ENCODE assay signal across 20 cellular contexts in genomic region chr19:49141352-49141751, GRCh38. TPM values are rescaled to one million over a fixed set of nuclear protein-coding genes. Genes with fewer than 3 reads are reported as not detected.
DNase-seq lines count a peak whose midpoint lies in the region; ATAC-seq and TF ChIP-seq lines count a peak whose summit lies in the region.
"Had no signal": no experiment of that assay in that cellular context is flagged by ENCODE, and none has a peak within 500 bp of the region (broad histone marks: within the 10 kb centered on the region; RNA-seq: fewer than 3 reads in every experiment).

No MANE protein-coding gene starts in this region.

- no peak overlapping the region for H2AK5ac ChIP-seq in IMR-90 (ENCODE audit: low read depth, low read length)

- H3K23ac ChIP-seq in IMR-90 (ENCODE audit: low read depth, low read length) = no peak overlapping the region

- H3K14ac ChIP-seq in IMR-90 (replicated peaks; ENCODE audit: low read depth, low read length) = no peak overlapping the region

- no peaks in the 10 kb centered on the region for H3K36me3 Mint-ChIP-seq in T-helper 1 cell treated with Interleukin-12 subunit alpha and Interleukin-12 subunit beta and Interleukin-4 antibody, amounts not matched to agents 30 μg/mL and 1 μg/mL, for 36 hours (ENCODE audit: low read depth)
- peaks cover 46% of the 10 kb centered on the region for H3K36me3 Mint-ChIP-seq in brain
- peaks cover 8% of the 10 kb centered on the region for H3K36me3 Mint-ChIP-seq in neural progenitor cell
- H3K36me3 Mint-ChIP-seq: CD8-positive, alpha-beta T cell had no signal

- H3K79me1 ChIP-seq in IMR-90 (ENCODE audit: low read depth in 1 of 2, low read length in 2 of 2) = no peaks in the 10 kb centered on the region

- H3K4ac ChIP-seq in IMR-90 (ENCODE audit: low read depth, low read length) = no peak overlapping the region

- POLR2A ChIA-PET in IMR-90 (lab: Charles Lee; ENCODE audit: unreplicated experiment) = interaction anchor here (0.6 kb wide), 1 partner anchor 23 kb away, joined by 8 read pairs; no protein-coding TSS in a partner anchor

- no peak overlapping the region for H3K18ac ChIP-seq in IMR-90 (ENCODE audit: low read depth, low read length)

- H3K27ac Mint-ChIP-seq in T-helper 1 cell treated with Interleukin-12 subunit alpha and Interleukin-12 subunit beta and Interleukin-4 antibody, amounts not matched to agents 30 μg/mL and 1 μg/mL, for 36 hours = no peak overlapping the region
- H3K27ac Mint-ChIP-seq in brain (peak overlapping the region in 2 of 5 experiments; percentile 2 to 52), neural progenitor cell (no peak overlapping the region)
- H3K27ac Mint-ChIP-seq: CD8-positive, alpha-beta T cell had no signal

- no peak overlapping the region for H4K5ac ChIP-seq in IMR-90 (ENCODE audit: low read depth, low read length)

- 13 to 100% methylated on average over 1 of the region's 6 CpGs for WGBS in IMR-90 (ENCODE audit: extremely low coverage in 2 of 2, insufficient read length in 1 of 2), 2 experiments

- in situ Hi-C loops in IMR-90 (cut with MboI; ENCODE audit: low sequenced_read_pairs) = no loop called here

- H3F3A ChIP-seq in neural progenitor cell (ENCODE audit: low read depth) = peaks cover 14% of the 10 kb centered on the region

- H3K27me3 Mint-ChIP-seq in T-helper 1 cell treated with Interleukin-12 subunit alpha and Interleukin-12 subunit beta and Interleukin-4 antibody, amounts not matched to agents 30 μg/mL and 1 μg/mL, for 36 hours (ENCODE audit: low read depth) = peaks cover 5% of the 10 kb centered on the region
- H3K27me3 Mint-ChIP-seq in brain (no peaks in the 10 kb centered on the region), neural progenitor cell (ENCODE audit: insufficient read depth, low read depth) (peaks cover 16% of the 10 kb centered on the region)

- DNase-seq in T-helper 1 cell (no peak), IMR-90 (no peak), neural progenitor cell (ENCODE audit: low spot score) (no peak), uterus (no peak), DMS 273 treated with DMSO at 0.1 percent for 48 hours (lab: John Stamatoyannopoulos, UW) (no peak), COR-L47 (lab: John Stamatoyannopoulos, UW) (no peak)
- DNase-seq: 8988T; BE2C; CD8-positive, alpha-beta T cell; GF-D8; NCI-H1417 treated with DMSO at 0.1 percent for 48 hours; NCI-H2029; NCI-H2171; NCI-H446; NCI-H69; SHP77 treated with DMSO at 0.1 percent for 48 hours had no signal

- no peak overlapping the region for H4K91ac ChIP-seq in IMR-90 (ENCODE audit: insufficient read depth, low read depth, low read length)

- H3K36me3 ChIP-seq in IMR-90 (ENCODE audit: control insufficient read depth, insufficient read depth, low read length) (no peaks in the 10 kb centered on the region), neural progenitor cell (no peaks in the 10 kb centered on the region), uterus (no peaks in the 10 kb centered on the region)

- H3K4me1 Mint-ChIP-seq in T-helper 1 cell treated with Interleukin-12 subunit alpha and Interleukin-12 subunit beta and Interleukin-4 antibody, amounts not matched to agents 30 μg/mL and 1 μg/mL, for 36 hours (ENCODE audit: low read depth) = peaks cover 18% of the 10 kb centered on the region
- H3K4me1 Mint-ChIP-seq in brain = peaks cover 38% of the 10 kb centered on the region
- H3K4me1 Mint-ChIP-seq in neural progenitor cell = peaks cover 23% of the 10 kb centered on the region

- CTCF ChIA-PET in IMR-90 (lab: Yijun Ruan, JAX) = no interaction called here

- H3K9me3 Mint-ChIP-seq in T-helper 1 cell treated with Interleukin-12 subunit alpha and Interleukin-12 subunit beta and Interleukin-4 antibody, amounts not matched to agents 30 μg/mL and 1 μg/mL, for 36 hours = no peaks in the 10 kb centered on the region
- H3K9me3 Mint-ChIP-seq in brain (peaks cover 0 to 5% (median 0%) of the 10 kb centered on the region in 5 experiments), neural progenitor cell (no peaks in the 10 kb centered on the region)
- H3K9me3 Mint-ChIP-seq: CD8-positive, alpha-beta T cell had no signal

- peaks cover 3% of the 10 kb centered on the region; the same call in 1 of the 2 replicates for H3K9me1 ChIP-seq in IMR-90 (ENCODE audit: insufficient read depth, low read length)

- no peak for TF ChIP-seq RAD21 in IMR-90 (IDR thresholded peaks at IDR 0.05; ENCODE audit: low read length)

- H3K9me3 ChIP-seq in IMR-90 (ENCODE audit: control insufficient read depth, insufficient read depth, low read length) (no peaks in the 10 kb centered on the region), neural progenitor cell (ENCODE audit: low read depth) (no peaks in the 10 kb centered on the region), uterus (no peaks in the 10 kb centered on the region)
- H3K9me3 ChIP-seq: BE2C had no signal

- H3K27ac ChIP-seq in IMR-90 (ENCODE audit: insufficient read depth, low read length) (no peak overlapping the region), neural progenitor cell (no peak overlapping the region), uterus (no peak overlapping the region)

- no peak overlapping the region for H2BK120ac ChIP-seq in IMR-90 (ENCODE audit: low read depth, low read length)

- no peak overlapping the region for H3K56ac ChIP-seq in IMR-90 (ENCODE audit: extremely low read depth, insufficient read depth, low read length)

- no peak overlapping the region for H3K4me3 ChIP-seq in IMR-90 (ENCODE audit: insufficient read depth, low read depth, low read length)
- no peak overlapping the region for H3K4me3 ChIP-seq in neural progenitor cell
- no peak overlapping the region for H3K4me3 ChIP-seq in uterus

- no peak overlapping the region for H2BK15ac ChIP-seq in IMR-90 (ENCODE audit: low read depth, low read length)

- no TSS peak for BruUV-seq in IMR-90 (replicated peaks; lab: Mats Ljungman, UMichigan)

- H3K4me2 ChIP-seq in IMR-90 (ENCODE audit: low read depth, low read length) = no peak overlapping the region
- no peak overlapping the region for H3K4me2 ChIP-seq in neural progenitor cell

- H3K4me1 ChIP-seq in IMR-90 (ENCODE audit: control insufficient read depth, insufficient read depth, low read length) (peaks cover 9% of the 10 kb centered on the region), neural progenitor cell (no peaks in the 10 kb centered on the region), uterus (no peaks in the 10 kb centered on the region)

- H4K8ac ChIP-seq in IMR-90 (ENCODE audit: low read depth in 2 of 2, low read length in 2 of 2) = no peak overlapping the region

- H2BK20ac ChIP-seq in IMR-90 (ENCODE audit: low read depth, low read length) = no peak overlapping the region

- H4K20me1 ChIP-seq in IMR-90 (ENCODE audit: insufficient read depth, low read length) (no peaks in the 10 kb centered on the region), neural progenitor cell (ENCODE audit: low read depth) (no peaks in the 10 kb centered on the region)

- no peak overlapping the region for H2AFZ ChIP-seq in IMR-90 (replicated peaks; ENCODE audit: low read length, poor library complexity)
- no peak overlapping the region for H2AFZ ChIP-seq in neural progenitor cell (replicated peaks)

- no peak for TF ChIP-seq POLR2A in IMR-90 (IDR thresholded peaks at IDR 0.05; ENCODE audit: low read depth, low read length)
- no peak for TF ChIP-seq POLR2A in uterus (IDR thresholded peaks at IDR 0.05)

- peak overlapping the region; percentile 63 for H2BK5ac ChIP-seq in IMR-90 (ENCODE audit: low read depth, low read length, poor library complexity, severe bottlenecking)

- peak overlapping the region; percentile 23 for H3K4me3 Mint-ChIP-seq in T-helper 1 cell treated with Interleukin-12 subunit alpha and Interleukin-12 subunit beta and Interleukin-4 antibody, amounts not matched to agents 30 μg/mL and 1 μg/mL, for 36 hours
- H3K4me3 Mint-ChIP-seq in brain (peak overlapping the region; percentile 41 to 77 (median 64)), neural progenitor cell (peak overlapping the region; percentile 10)
- H3K4me3 Mint-ChIP-seq: CD8-positive, alpha-beta T cell had no signal

- no peak overlapping the region for H2AK9ac ChIP-seq in IMR-90 (replicated peaks; ENCODE audit: low read depth, low read length, poor library complexity)

- intact Hi-C loops in IMR-90 (cut with micrococcal nuclease) = no loop called here
- intact Hi-C loops in uterus (cut with DNase I; ENCODE audit: low total_unique reads) = loop anchor here (10.0 kb wide), 1 partner anchor 47 kb away; no protein-coding TSS in a partner anchor

- no peak for ATAC-seq in IMR-90 (ENCODE audit: low read depth)
- ATAC-seq: CD8-positive, alpha-beta T cell had no signal

- no peak for TF ChIP-seq CTCF in IMR-90 (conservative IDR thresholded peaks at IDR 0.05; ENCODE audit: low read depth, low read length)
- TF ChIP-seq CTCF in brain (conservative IDR thresholded peaks at IDR 0.05) = no peak
- no peak for TF ChIP-seq CTCF in neural progenitor cell (IDR thresholded peaks at IDR 0.05)
- no peak for TF ChIP-seq CTCF in uterus (IDR thresholded peaks at IDR 0.05)

- dilution Hi-C loops in IMR-90 (cut with HindIII; ENCODE audit: low sequenced_read_pairs, unreplicated experiment) = no loop called here

- H3K9ac ChIP-seq in IMR-90 (ENCODE audit: low read depth, low read length) (no peak overlapping the region), neural progenitor cell (no peak overlapping the region)

- H3K79me2 ChIP-seq in neural progenitor cell (ENCODE audit: low read depth) = no peaks in the 10 kb centered on the region

- H3K27me3 ChIP-seq in IMR-90 (ENCODE audit: control insufficient read depth, insufficient read depth, low read length) (no peaks in the 10 kb centered on the region), neural progenitor cell (no peaks in the 10 kb centered on the region), uterus (no peaks in the 10 kb centered on the region)
- H3K27me3 ChIP-seq: BE2C had no signal

RNA-seq across cellular contexts. Expression of gene HRC, which starts 13.8 kb away (rescaled TPM):
- total RNA-seq in IMR-90 (2012; rRNA removed) = not detected in 2 replicates
- 0.03 TPM in 1 of 2 replicates, not detected in the other for polyA plus RNA-seq in IMR-90 (2012; rRNA removed)
- polyA plus RNA-seq in IMR-90 (2012; cell fraction: cytosol; rRNA removed) = 0.02 TPM in 1 of 2 replicates, not detected in the other
- 0.08 and 0.13 TPM in 2 replicates for polyA plus RNA-seq in IMR-90 (2012; cell fraction: nucleus; rRNA removed; ENCODE audit: low replicate concordance)
- polyA plus RNA-seq in brain (ENCODE audit: insufficient read depth, low read depth, low replicate concordance) = 3.0 TPM
- 0.31 TPM in 1 of 2 replicates, not detected in the other for total RNA-seq in neural progenitor cell (ENCODE audit: low replicate concordance)
- 10 to 100 TPM in 1 of 4 donors, 1 to 10 TPM in 2, under 1 TPM in 1; 0.51 to 13.5 (median 6.6) TPM for total RNA-seq in uterus
- total RNA-seq: CD8-positive, alpha-beta T cell; HT1080; OCI-LY7 had no signal

RNA-seq across cellular contexts. Expression of gene TRPM4, which starts 16.2 kb away (rescaled TPM):
- total RNA-seq in IMR-90 (2012; rRNA removed) (1.9 and 2.2 TPM in 2 replicates), neural progenitor cell (ENCODE audit: low replicate concordance) (3.1 and 11.2 TPM in 2 replicates), uterus (10 to 100 TPM in 3 of 4 donors, 1 to 10 TPM in 1; 9.7 to 28.7 (median 15.4) TPM)
- polyA plus RNA-seq in IMR-90 (2012; rRNA removed) (17.4 and 19.7 TPM in 2 replicates), brain (ENCODE audit: insufficient read depth, low read depth, low replicate concordance) (3.2 TPM)
- polyA plus RNA-seq in IMR-90 (2012; cell fraction: cytosol; rRNA removed) = 10.1 and 12.8 TPM in 2 replicates
- polyA plus RNA-seq in IMR-90 (2012; cell fraction: nucleus; rRNA removed; ENCODE audit: low replicate concordance) = 115 and 216 TPM in 2 replicates
- total RNA-seq: CD8-positive, alpha-beta T cell had no signal

RNA-seq across cellular contexts. Expression of gene PPFIA3, which starts 22.0 kb away (rescaled TPM):
- total RNA-seq in IMR-90 (2012; rRNA removed) (0.83 and 0.90 TPM in 2 replicates), neural progenitor cell (ENCODE audit: low replicate concordance) (1.8 and 12.0 TPM in 2 replicates), uterus (1 to 10 TPM in 2 of 4 donors, under 1 TPM in 1, not detected in 1; 0.51 to 8.3 (median 7.4) TPM)
- polyA plus RNA-seq in IMR-90 (2012; rRNA removed) (1.9 and 2.4 TPM in 2 replicates), brain (ENCODE audit: insufficient read depth, low read depth, low replicate concordance) (43.6 TPM)
- 1.5 and 2.9 TPM in 2 replicates for polyA plus RNA-seq in IMR-90 (2012; cell fraction: cytosol; rRNA removed)
- 5.7 and 7.5 TPM in 2 replicates for polyA plus RNA-seq in IMR-90 (2012; cell fraction: nucleus; rRNA removed; ENCODE audit: low replicate concordance)

RNA-seq across cellular contexts. Expression of gene C19orf73, which starts 22.4 kb away (rescaled TPM):
- total RNA-seq in IMR-90 (2012; rRNA removed) = 0.28 TPM in 1 of 2 replicates, not detected in the other
- 1.2 and 2.0 TPM in 2 replicates for polyA plus RNA-seq in IMR-90 (2012; rRNA removed)
- polyA plus RNA-seq in IMR-90 (2012; cell fraction: cytosol; rRNA removed) = 2.3 TPM in 2 replicates
- polyA plus RNA-seq in IMR-90 (2012; cell fraction: nucleus; rRNA removed; ENCODE audit: low replicate concordance) = 0.85 and 0.98 TPM in 2 replicates
- polyA plus RNA-seq in brain (ENCODE audit: insufficient read depth, low read depth, low replicate concordance) = 4.1 TPM
- total RNA-seq in neural progenitor cell (ENCODE audit: low replicate concordance) = 1.7 TPM in 1 of 2 replicates, not detected in the other
- total RNA-seq in uterus = not detected

RNA-seq across cellular contexts. Expression of gene LIN7B, which starts 27.2 kb away (rescaled TPM):
- 2.8 and 3.8 TPM in 2 replicates for total RNA-seq in IMR-90 (2012; rRNA removed)
- polyA plus RNA-seq in IMR-90 (2012; rRNA removed) = 8.0 and 9.9 TPM in 2 replicates
- 13.4 and 19.1 TPM in 2 replicates for polyA plus RNA-seq in IMR-90 (2012; cell fraction: cytosol; rRNA removed)
- polyA plus RNA-seq in IMR-90 (2012; cell fraction: nucleus; rRNA removed; ENCODE audit: low replicate concordance) = 14.2 and 30.4 TPM in 2 replicates
- polyA plus RNA-seq in brain (ENCODE audit: insufficient read depth, low read depth, low replicate concordance) = 18.0 TPM
- 9.2 and 9.7 TPM in 2 replicates for total RNA-seq in neural progenitor cell (ENCODE audit: low replicate concordance)
- total RNA-seq in uterus = 10 to 100 TPM in 1 of 4 donors, 1 to 10 TPM in 2, not detected in 1; 5.1 to 15.2 (median 5.7) TPM

Comparison
In these comparisons a context has a peak if more than half of its experiments do, and no peak if none do; other contexts are left out.
1. H3K4me3 Mint-ChIP-seq: peak in every context shown above with its lines; median percentile 64 in brain; 23 in T-helper 1 cell treated with Interleukin-12 subunit alpha and Interleukin-12 subunit beta and Interleukin-4 antibody, amounts not matched to agents 30 μg/mL and 1 μg/mL, for 36 hours; 10 in neural progenitor cell.